Comparison of ENCODE assay signal across 1 cellular context in genomic region chr1:46342084-46342656, GRCh38.
TF ChIP-seq lines count a peak whose summit lies in the region.

No MANE protein-coding gene starts in this region.

TF ChIP-seq in GM23338, 12 proteins besides CTCF, POLR2A, EP300 and RAD21 (continued from another document):
- TF ChIP-seq ZNF462 (CRISPR knock-in tag; IDR thresholded peaks at IDR 0.05) (no peak), EZH2phosphoT487 (IDR thresholded peaks at IDR 0.05; ENCODE audit: unreplicated experiment) (no peak)
